In genomic region chr1:153543738-153544135, GRCh38 we compare ENCODE assay signal across 12 cellular contexts. TPM values are rescaled to one million over a fixed set of nuclear protein-coding genes. Genes with fewer than 3 reads are reported as not detected.
DNase-seq lines count a peak whose midpoint lies in the region; ATAC-seq and TF ChIP-seq lines count a peak whose summit lies in the region.
"Had no signal": no experiment of that assay in that cellular context is flagged by ENCODE, and none has a peak within 500 bp of the region (broad histone marks: within the 10 kb centered on the region; RNA-seq: fewer than 3 reads in every experiment).

No MANE protein-coding gene starts in this region.

- peak overlapping the region; percentile 62 for H3K27ac ChIP-seq in A673 (ENCODE audit: low read depth, low read length, poor library complexity, severe bottlenecking)
- H3K27ac ChIP-seq in colonic mucosa, result peak overlapping the region; percentile 91
- no peak overlapping the region for H3K27ac ChIP-seq in foreskin keratinocyte
- H3K27ac ChIP-seq in dorsolateral prefrontal cortex, result no peak overlapping the region

- POLR2A ChIA-PET in A673 (lab: Charles Lee; ENCODE audit: low non-redundant PET), result no interaction called here

- H3K36me3 ChIP-seq in A673 (ENCODE audit: insufficient read depth, low read length, poor library complexity, severe bottlenecking) (no peaks in the 10 kb centered on the region), colonic mucosa (no peaks in the 10 kb centered on the region)
- H3K36me3 ChIP-seq: cardiac muscle cell had no signal

- ATAC-seq in foreskin keratinocyte, result no peak

- intact Hi-C loops in A673 (cut with micrococcal nuclease; ENCODE audit: unreplicated experiment) (no loop called here), colonic mucosa (cut with DNase I) (no loop called here), dorsolateral prefrontal cortex (cut with DNase I) (no loop called here)

- H3K4me1 ChIP-seq in A673 (ENCODE audit: insufficient read depth, low read length, poor library complexity, severe bottlenecking) (peaks cover 54% of the 10 kb centered on the region), colonic mucosa (peaks cover 33% of the 10 kb centered on the region), foreskin keratinocyte (peaks cover 31% of the 10 kb centered on the region)

- H3K4me3 Mint-ChIP-seq in osteocyte (ENCODE audit: unreplicated experiment), result peak overlapping the region; percentile 78

- H3K4me1 Mint-ChIP-seq in osteocyte (ENCODE audit: unreplicated experiment), result peaks cover 96% of the 10 kb centered on the region

- DNase-seq in A673 (ENCODE audit: low spot score) (no peak), HFF-Myc (ENCODE audit: extremely low read depth, low read depth) (no peak), colonic mucosa (no peak), osteocyte (ENCODE audit: extremely low spot score, unreplicated experiment) (no peak), NCI-H345 treated with DMSO at 0.1 percent for 48 hours (lab: John Stamatoyannopoulos, UW; ENCODE audit: unreplicated experiment) (no peak), foreskin keratinocyte (no peak), dorsolateral prefrontal cortex (no peak), superior temporal gyrus (ENCODE audit: extremely low spot score) (no peak)
- DNase-seq: NCI-H2029 had no signal

- H3K9me3 ChIP-seq in A673 (ENCODE audit: low read depth, low read length, poor library complexity, severe bottlenecking) (no peaks in the 10 kb centered on the region), colonic mucosa (no peaks in the 10 kb centered on the region)

- H3K9ac ChIP-seq in colonic mucosa (ENCODE audit: low read depth in 2 of 2, low read length in 2 of 2), result peak overlapping the region in 1 of 2 donors; percentile 77

- H3K27me3 Mint-ChIP-seq in osteocyte (ENCODE audit: unreplicated experiment), result no peaks in the 10 kb centered on the region
- H3K27me3 Mint-ChIP-seq: memory B cell had no signal

- H3K36me3 Mint-ChIP-seq in osteocyte (ENCODE audit: unreplicated experiment), result no peaks in the 10 kb centered on the region

- H3K27me3 ChIP-seq in A673 (replicated peaks; ENCODE audit: insufficient read depth, low read depth, low read length, poor library complexity) (no peaks in the 10 kb centered on the region), colonic mucosa (no peaks in the 10 kb centered on the region), foreskin keratinocyte (no peaks in the 10 kb centered on the region), dorsolateral prefrontal cortex (no peaks in the 10 kb centered on the region)
- H3K27me3 ChIP-seq: cardiac muscle cell had no signal

- TF ChIP-seq CTCF in A673 (conservative IDR thresholded peaks at IDR 0.05; ENCODE audit: low read depth, low read length), result no peak
- no peak for TF ChIP-seq CTCF in HFF-Myc (IDR thresholded peaks at IDR 0.05; ENCODE audit: low read depth, low read length, missing control alignments)
- TF ChIP-seq CTCF in colonic mucosa (IDR thresholded peaks at IDR 0.05), result no peak
- no peak for TF ChIP-seq CTCF in osteocyte (IDR thresholded peaks at IDR 0.05)
- TF ChIP-seq CTCF in foreskin keratinocyte (conservative IDR thresholded peaks at IDR 0.05), result no peak
- TF ChIP-seq CTCF in dorsolateral prefrontal cortex (IDR thresholded peaks at IDR 0.05 in 54 of 56, conservative IDR thresholded peaks at IDR 0.05 in 2 of 56; ENCODE audit: low read depth in 1 of 56, partially characterized antibody in 56 of 56), result no peak

- CTCF ChIA-PET in A673 (lab: Charles Lee), result no interaction called here

- H3K27ac Mint-ChIP-seq in osteocyte (ENCODE audit: unreplicated experiment), result peak overlapping the region; percentile 99

- H3K4me3 ChIP-seq in A673 (ENCODE audit: low read depth, low read length, poor library complexity, severe bottlenecking) (no peak overlapping the region), HFF-Myc (replicated peaks; ENCODE audit: low read depth, low read length) (peak overlapping the region; percentile 75), colonic mucosa (no peak overlapping the region), dorsolateral prefrontal cortex (no peak overlapping the region)
- H3K4me3 ChIP-seq: cardiac muscle cell had no signal

- H3K9me3 Mint-ChIP-seq in osteocyte (ENCODE audit: unreplicated experiment), result no peaks in the 10 kb centered on the region
- H3K9me3 Mint-ChIP-seq: memory B cell had no signal

- BruUV-seq in A673 (replicated peaks; lab: Mats Ljungman, UMichigan), result no TSS peak

RNA-seq across cellular contexts. Expression of gene S100A4, which starts 1.9 kb away (rescaled TPM):
- total RNA-seq in A673 (2021) (17.8 and 20.0 TPM in 2 replicates), colonic mucosa (10 to 100 TPM; 41.8 to 83.8 TPM), osteocyte (337 and 353 TPM in 2 replicates), foreskin keratinocyte (12.1 and 23.7 TPM in 2 replicates), dorsolateral prefrontal cortex (10 to 100 TPM in 40 of 120 experiments, 1 to 10 TPM in 79, not detected in 1; 1.2 to 42.8 (median 6.7) TPM)
- polyA plus RNA-seq in foreskin keratinocyte, result 22.8 and 43.2 TPM in 2 replicates

RNA-seq across cellular contexts. Expression of gene S100A5, which starts 3.0 kb away (rescaled TPM):
- total RNA-seq in A673 (2021) (not detected in 2 replicates), colonic mucosa (not detected), osteocyte (1.0 TPM in 1 of 2 replicates, not detected in the other), foreskin keratinocyte (0.27 TPM in 1 of 2 replicates, not detected in the other), dorsolateral prefrontal cortex (1 to 10 TPM in 5 of 120 experiments, under 1 TPM in 1, not detected in 114; 0.47 to 1.9 (median 1.2) TPM)
- polyA plus RNA-seq in foreskin keratinocyte, result 0.50 and 0.73 TPM in 2 replicates
- total RNA-seq: cardiac muscle cell, frontal cortex had no signal

RNA-seq across cellular contexts. Expression of gene S100A3, which starts 5.3 kb away (rescaled TPM):
- total RNA-seq in A673 (2021) (0.61 and 0.99 TPM in 2 replicates), colonic mucosa (under 1 TPM in 1 of 2 donors, not detected in 1; 0.61 TPM), osteocyte (5.7 and 7.5 TPM in 2 replicates), foreskin keratinocyte (14.3 and 18.5 TPM in 2 replicates), dorsolateral prefrontal cortex (1 to 10 TPM in 17 of 120 experiments, under 1 TPM in 11, not detected in 92; 0.59 to 9.7 (median 1.1) TPM)
- polyA plus RNA-seq in foreskin keratinocyte, result 21.4 and 29.0 TPM in 2 replicates
- total RNA-seq: cardiac muscle cell, frontal cortex had no signal

RNA-seq across cellular contexts. Expression of gene S100A6, which starts 7.9 kb away (rescaled TPM):
- total RNA-seq in A673 (2021), result 73.6 and 106 TPM in 2 replicates
- total RNA-seq in colonic mucosa, result 1,000 to 10,000 TPM; 2,444 to 2,474 TPM
- 0.99 and 1.1 TPM in 2 replicates for total RNA-seq in osteocyte
- total RNA-seq in foreskin keratinocyte, result 3,644 and 4,242 TPM in 2 replicates
- polyA plus RNA-seq in foreskin keratinocyte, result 6,268 and 7,449 TPM in 2 replicates
- 100 to 1,000 TPM in 65 of 120 experiments, 10 to 100 TPM in 55; 62.8 to 242 (median 102) TPM for total RNA-seq in dorsolateral prefrontal cortex

RNA-seq across cellular contexts. Expression of gene S100A2, which starts 21.9 kb away (rescaled TPM):
- total RNA-seq in A673 (2021), result 2.4 and 4.5 TPM in 2 replicates
- 1 to 10 TPM; 1.0 to 2.4 TPM for total RNA-seq in colonic mucosa
- total RNA-seq in osteocyte, result 8.9 and 11.7 TPM in 2 replicates
- 19,361 and 22,376 TPM in 2 replicates for total RNA-seq in foreskin keratinocyte
- polyA plus RNA-seq in foreskin keratinocyte, result 28,573 and 30,723 TPM in 2 replicates
- 1 to 10 TPM in 45 of 120 experiments, under 1 TPM in 13, not detected in 62; 0.52 to 4.2 (median 1.4) TPM for total RNA-seq in dorsolateral prefrontal cortex
- total RNA-seq: cardiac muscle cell, frontal cortex had no signal

Comparison
In these comparisons a context has a peak if more than half of its experiments do, and no peak if none do; other contexts are left out.
1. H3K27ac ChIP-seq: peak in A673 (single experiment) and colonic mucosa (single experiment); none in foreskin keratinocyte (single experiment) and dorsolateral prefrontal cortex (0 of 59).